1 cellular context compared by ENCODE assay signal in the genomic region with DNA sequence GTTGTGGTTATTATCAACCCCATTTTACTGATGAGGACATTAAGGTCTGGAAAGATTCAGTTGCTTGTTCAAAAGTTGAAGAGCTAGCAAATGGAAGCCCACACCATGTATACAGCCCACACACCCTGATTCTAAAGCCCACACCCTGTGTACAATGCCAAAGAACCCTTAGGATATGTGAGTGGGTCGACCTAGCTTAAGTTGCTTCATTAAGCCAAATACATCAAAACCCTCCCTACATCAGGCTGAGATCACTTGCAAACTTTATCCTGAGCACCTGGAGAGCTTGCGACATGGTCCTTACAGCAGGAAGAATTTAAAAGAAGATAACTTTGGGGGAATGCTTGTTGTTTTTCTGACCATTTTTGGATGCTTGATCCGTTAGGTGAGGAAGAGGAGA.
TF ChIP-seq lines count a peak whose summit lies in the region.

No MANE protein-coding gene starts in this region.

TF ChIP-seq in IMR-90, 13 proteins besides CTCF, POLR2A, EP300 and RAD21:
- no peak for TF ChIP-seq RFX5 (IDR thresholded peaks at IDR 0.05; ENCODE audit: low read depth, low read length)
- TF ChIP-seq CHD1 (IDR thresholded peaks at IDR 0.05; ENCODE audit: low read depth, low read length) = no peak
- TF ChIP-seq CEBPB (IDR thresholded peaks at IDR 0.05; ENCODE audit: low read depth, low read length) = no peak
- TF ChIP-seq RCOR1 (IDR thresholded peaks at IDR 0.05; ENCODE audit: insufficient replicate concordance, low read length) = no peak
- no peak for TF ChIP-seq BHLHE40 (IDR thresholded peaks at IDR 0.05; ENCODE audit: low read depth, low read length)
- TF ChIP-seq NFE2L2 (IDR thresholded peaks at IDR 0.05; ENCODE audit: low read depth, low read length) = no peak
- TF ChIP-seq MXI1 (IDR thresholded peaks at IDR 0.05; ENCODE audit: borderline replicate concordance, low read depth, low read length) = no peak
- TF ChIP-seq MAZ (IDR thresholded peaks at IDR 0.05; ENCODE audit: borderline replicate concordance, low read depth, low read length) = no peak
- TF ChIP-seq, protein P1, sequence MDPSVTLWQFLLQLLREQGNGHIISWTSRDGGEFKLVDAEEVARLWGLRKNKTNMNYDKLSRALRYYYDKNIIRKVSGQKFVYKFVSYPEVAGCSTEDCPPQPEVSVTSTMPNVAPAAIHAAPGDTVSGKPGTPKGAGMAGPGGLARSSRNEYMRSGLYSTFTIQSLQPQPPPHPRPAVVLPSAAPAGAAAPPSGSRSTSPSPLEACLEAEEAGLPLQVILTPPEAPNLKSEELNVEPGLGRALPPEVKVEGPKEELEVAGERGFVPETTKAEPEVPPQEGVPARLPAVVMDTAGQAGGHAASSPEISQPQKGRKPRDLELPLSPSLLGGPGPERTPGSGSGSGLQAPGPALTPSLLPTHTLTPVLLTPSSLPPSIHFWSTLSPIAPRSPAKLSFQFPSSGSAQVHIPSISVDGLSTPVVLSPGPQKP (IDR thresholded peaks at IDR 0.05; ENCODE audit: borderline replicate concordance, low read depth, low read length) = no peak
TF ChIP-seq in IMR-90: peak in this region for 0.
